Comparison of ENCODE assay signal across 9 cellular contexts in the genomic region with DNA sequence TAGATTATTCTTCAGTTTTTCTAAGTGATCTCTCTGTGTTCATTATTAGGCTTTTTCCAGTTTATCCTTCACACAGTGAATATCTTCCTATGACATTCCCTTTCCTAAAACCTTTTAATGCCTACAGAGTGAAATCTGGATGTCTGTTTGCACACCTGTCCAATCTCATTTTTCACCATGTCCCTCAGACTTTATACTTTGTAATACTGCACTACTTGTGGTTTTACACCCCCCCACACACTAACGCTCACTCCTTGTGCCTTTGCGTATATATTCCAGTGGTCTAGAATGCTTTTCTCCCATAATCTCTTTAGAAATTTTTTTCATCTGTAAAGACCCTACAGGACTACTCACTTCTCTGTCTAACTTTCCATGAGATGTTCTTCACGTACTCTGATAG.
"Had no signal": no experiment of that assay in that cellular context is flagged by ENCODE, and none has a peak within 500 bp of the region (broad histone marks: within the 10 kb centered on the region; RNA-seq: fewer than 3 reads in every experiment).

No MANE protein-coding gene starts in this region.

- H3K9me3 ChIP-seq: HAP-1 had no signal

- DNase-seq: H7, HFFc6, IMR-90, KG1 had no signal

- H3K4me3 ChIP-seq: GM23338, HAP-1, K562 had no signal

- H3K4me1 ChIP-seq: HAP-1 had no signal

- ATAC-seq: GM23338, HCT116, K562 had no signal

- FAIRE-seq: H1, K562 had no signal
